Comparison of ENCODE assay signal across 8 cellular contexts in genomic region chr1:240732390-240732789, GRCh38.
DNase-seq lines count a peak whose midpoint lies in the region; ATAC-seq, FAIRE-seq and TF ChIP-seq lines count a peak whose summit lies in the region.

No MANE protein-coding gene starts in this region.

- peak; percentile 79 for FAIRE-seq in GM12891 (lab: Jason Lieb, UNC)

- no peak for TF ChIP-seq POLR2A in GM12891 (IDR thresholded peaks at IDR 0.05; ENCODE audit: low read depth, low read length)
- no peak for TF ChIP-seq POLR2A in NB4 (IDR thresholded peaks at IDR 0.05; ENCODE audit: extremely low read depth, insufficient read length)

- H3K4me3 ChIP-seq in NB4 (ENCODE audit: low read depth, low read length) (no peak overlapping the region), fibroblast of villous mesenchyme (ENCODE audit: low read depth, low read length) (no peak overlapping the region), retinal pigment epithelial cell (ENCODE audit: low read length) (no peak overlapping the region)

- TF ChIP-seq CTCF in NB4 (IDR thresholded peaks at IDR 0.05; ENCODE audit: low read depth, low read length) (peak; percentile 57), fibroblast of villous mesenchyme (IDR thresholded peaks at IDR 0.05; ENCODE audit: insufficient read depth, low read depth, low read length) (peak; percentile 63), retinal pigment epithelial cell (conservative IDR thresholded peaks at IDR 0.05; ENCODE audit: low read depth, low read length) (peak; percentile 68)

- DNase-seq in A172 (ENCODE audit: low spot score) (peak; percentile 82), GM12891 (ENCODE audit: insufficient read length, low spot score) (peak; percentile 14), NB4 (ENCODE audit: low read depth) (peak; percentile 52), SKM-1 treated with dmso at 0.1 percent for 144 hours (lab: John Stamatoyannopoulos, UW; ENCODE audit: unreplicated experiment) (peak; percentile 56), fibroblast of villous mesenchyme (ENCODE audit: low read depth) (peak; percentile 64), retinal pigment epithelial cell (ENCODE audit: low read depth) (peak; percentile 31), activated T-cell treated with anti-CD3 and anti-CD28 coated beads for 4 hours (no peak)

- peak; percentile 88 for ATAC-seq in HG02642 (IDR thresholded peaks at IDR 0.05; ENCODE audit: poor library complexity, unreplicated experiment)

TF ChIP-seq in GM12891, 5 proteins besides CTCF, POLR2A, EP300 and RAD21:
- TF ChIP-seq SPI1 (IDR thresholded peaks at IDR 0.05; ENCODE audit: low read depth, low read length) (no peak), PAX5 (IDR thresholded peaks at IDR 0.05; ENCODE audit: insufficient read depth, low read length, severe bottlenecking) (no peak)
